Comparison of ENCODE assay signal across 24 cellular contexts in genomic region chr18:38487521-38487920, GRCh38.
"Had no signal": no experiment of that assay in that cellular context is flagged by ENCODE, and none has a peak within 500 bp of the region (broad histone marks: within the 10 kb centered on the region; RNA-seq: fewer than 3 reads in every experiment).

No MANE protein-coding gene starts in this region.

- H3K36me3 Mint-ChIP-seq: mesothelial cell of epicardium, naive B cell had no signal

- H3K27me3 Mint-ChIP-seq: naive B cell had no signal

- H3K27ac ChIP-seq: coronary artery, dorsolateral prefrontal cortex, epithelial cell of prostate, esophagus squamous epithelium, gastrocnemius medialis, heart right ventricle, left lung, lower lobe of right lung had no signal

- H3K4me1 ChIP-seq: esophagus squamous epithelium, gastrocnemius medialis, heart right ventricle, left lung, lower lobe of right lung had no signal

- H3K4me3 ChIP-seq: coronary artery, dorsolateral prefrontal cortex, esophagus squamous epithelium, gastrocnemius medialis, heart right ventricle, left lung, lower lobe of right lung, mucosa of descending colon had no signal

- H3K9me3 ChIP-seq: esophagus squamous epithelium, gastrocnemius medialis, heart right ventricle, left lung, lower lobe of right lung had no signal

- H3K27me3 ChIP-seq: esophagus squamous epithelium, gastrocnemius medialis, heart right ventricle, left lung had no signal

- DNase-seq: dermis blood vessel endothelial cell; dorsolateral prefrontal cortex; effector CD4-positive, alpha-beta T cell; effector memory CD4-positive, alpha-beta T cell; erythroblast; esophagus squamous epithelium; foreskin fibroblast; foreskin melanocyte; gastrocnemius medialis; glutamatergic neuron; head of caudate nucleus; heart right ventricle; hippocampal formation; left cardiac atrium; left lung; left ventricle myocardium superior; lower lobe of right lung; mesenchymal stem cell; mucosa of descending colon; naive B cell had no signal

- H3K36me3 ChIP-seq: esophagus squamous epithelium, gastrocnemius medialis, heart right ventricle, left lung, lower lobe of right lung had no signal

- H3K27ac Mint-ChIP-seq: mesothelial cell of epicardium, naive B cell had no signal

- H3K9me3 Mint-ChIP-seq: mesothelial cell of epicardium, naive B cell had no signal

- H3K4me1 Mint-ChIP-seq: mesothelial cell of epicardium, naive B cell had no signal

- H3K4me3 Mint-ChIP-seq: mesothelial cell of epicardium, naive B cell had no signal

- ATAC-seq: esophagus mucosa, gastrocnemius medialis, heart right ventricle, left cardiac atrium, left lung, left ventricle myocardium superior, lower lobe of right lung, mucosa of descending colon had no signal
